Comparison of ENCODE assay signal across 29 cellular contexts in genomic region chr17:47931848-47932247, GRCh38. TPM values are rescaled to one million over a fixed set of nuclear protein-coding genes. Genes with fewer than 3 reads are reported as not detected.
"Had no signal": no experiment of that assay in that cellular context is flagged by ENCODE, and none has a peak within 500 bp of the region (broad histone marks: within the 10 kb centered on the region; RNA-seq: fewer than 3 reads in every experiment).

No MANE protein-coding gene starts in this region.

- H3K9me3 Mint-ChIP-seq: activated T-helper 1 cell treated with anti-CD3 and anti-CD28 coated beads, Interleukin-12 subunit alpha, Interleukin-12 subunit beta, Interleukin-2, Interleukin-4 antibody, amounts not matched to agents 30 ng/mL and 10 ng/mL and 1 ng/mL, durations not matched to agents 14 hours and 24 hours and 36 hours; memory B cell had no signal

- ATAC-seq: activated CD8-positive, alpha-beta memory T cell treated with anti-CD3 and anti-CD28 coated beads, Interleukin-2, amount 10 ng/mL, durations not matched to agents 7 days and 5 days; gastroesophageal sphincter; left cardiac atrium had no signal

- H3K36me3 ChIP-seq: breast epithelium had no signal

- H3K27ac ChIP-seq: colonic mucosa, esophagus muscularis mucosa, gastroesophageal sphincter, sigmoid colon, testis had no signal

- H3K4me3 Mint-ChIP-seq: activated CD8-positive, alpha-beta memory T cell treated with anti-CD3 and anti-CD28 coated beads, Interleukin-2, amount 10 ng/mL, durations not matched to agents 7 days and 5 days; activated naive CD8-positive, alpha-beta T cell; activated T-helper 1 cell treated with anti-CD3 and anti-CD28 coated beads, Interleukin-12 subunit alpha, Interleukin-12 subunit beta, Interleukin-2, Interleukin-4 antibody, amounts not matched to agents 30 ng/mL and 10 ng/mL and 1 ng/mL, durations not matched to agents 14 hours and 24 hours and 36 hours; memory B cell had no signal

- H3K4me1 ChIP-seq: colonic mucosa, sigmoid colon had no signal

- H3K27ac Mint-ChIP-seq: activated CD8-positive, alpha-beta memory T cell treated with anti-CD3 and anti-CD28 coated beads, Interleukin-2, amount 10 ng/mL, durations not matched to agents 7 days and 5 days; activated naive CD8-positive, alpha-beta T cell; activated T-helper 1 cell treated with anti-CD3 and anti-CD28 coated beads, Interleukin-12 subunit alpha, Interleukin-12 subunit beta, Interleukin-2, Interleukin-4 antibody, amounts not matched to agents 30 ng/mL and 10 ng/mL and 1 ng/mL, durations not matched to agents 14 hours and 24 hours and 36 hours; memory B cell had no signal

- H3K27me3 ChIP-seq: breast epithelium, colonic mucosa, dorsolateral prefrontal cortex, esophagus muscularis mucosa, gastroesophageal sphincter, sigmoid colon, testis had no signal

- H3K9me3 ChIP-seq: breast epithelium, colonic mucosa, esophagus muscularis mucosa, gastroesophageal sphincter, sigmoid colon, testis had no signal

- DNase-seq: activated CD4-positive, alpha-beta T cell treated with anti-CD3 and anti-CD28 coated beads for 4 hours; activated CD4-positive, alpha-beta T cell treated with anti-CD3 and anti-CD28 coated beads, Interleukin-2, amount 50 U/mL, for 48 hours; activated CD4-positive, CD25-positive, alpha-beta regulatory T cell; activated CD8-positive, alpha-beta memory T cell treated with anti-CD3 and anti-CD28 coated beads, Interleukin-2, amount 10 ng/mL, durations not matched to agents 7 days and 5 days; activated gamma-delta T cell treated with Interleukin-2 at 50 U/mL for 16 hours; activated T-cell treated with anti-CD3 and anti-CD28 coated beads for 4 hours; amniotic stem cell; colonic mucosa; dorsolateral prefrontal cortex; head of caudate nucleus; islet precursor cell; left cardiac atrium; occipital lobe; sigmoid colon; stimulated activated CD4-positive, alpha-beta T cell treated with anti-CD3 and anti-CD28 coated beads, Interleukin-15, amount 100 ng/mL, for 24 hours; stimulated activated naive CD4-positive, alpha-beta T cell; T1000; testis had no signal

- H3K27me3 Mint-ChIP-seq: activated CD8-positive, alpha-beta memory T cell treated with anti-CD3 and anti-CD28 coated beads, Interleukin-2, amount 10 ng/mL, durations not matched to agents 7 days and 5 days; activated naive CD8-positive, alpha-beta T cell; memory B cell had no signal

- H3K4me2 ChIP-seq: smooth muscle cell had no signal

- H3K4me3 ChIP-seq: breast epithelium, colonic mucosa, dorsolateral prefrontal cortex, esophagus muscularis mucosa, gastroesophageal sphincter, sigmoid colon, smooth muscle cell, testis had no signal

RNA-seq across cellular contexts. Expression of gene PRR15L, which starts 25.8 kb away (rescaled TPM):
- total RNA-seq: activated CD8-positive, alpha-beta memory T cell treated with anti-CD3 and anti-CD28 coated beads, Interleukin-2, amount 10 ng/mL, durations not matched to agents 7 days and 5 days; activated T-helper 1 cell treated with anti-CD3 and anti-CD28 coated beads, Interleukin-12 subunit alpha, Interleukin-12 subunit beta, Interleukin-2, Interleukin-4 antibody, amounts not matched to agents 30 ng/mL and 10 ng/mL and 1 ng/mL, durations not matched to agents 14 hours and 24 hours and 36 hours; esophagus muscularis mucosa; mononuclear cell; myocyte; occipital lobe; smooth muscle cell; T-helper 1 cell treated with Interleukin-12 subunit alpha and Interleukin-12 subunit beta and Interleukin-4 antibody, amounts not matched to agents 30 ng/mL and 1 ng/mL, for 36 hours had no signal
- polyA plus RNA-seq: neural cell, smooth muscle cell had no signal
